In genomic region chr1:31154000-31154631, GRCh38 we compare ENCODE assay signal across 9 cellular contexts.
DNase-seq lines count a peak whose midpoint lies in the region; ATAC-seq, FAIRE-seq and TF ChIP-seq lines count a peak whose summit lies in the region.
"Had no signal": no experiment of that assay in that cellular context is flagged by ENCODE, and none has a peak within 500 bp of the region (broad histone marks: within the 10 kb centered on the region; RNA-seq: fewer than 3 reads in every experiment).

No MANE protein-coding gene starts in this region.

- H3K27ac Mint-ChIP-seq in central memory CD8-positive, alpha-beta T cell (ENCODE audit: low read depth) = no peak overlapping the region

- peaks cover 6% of the 10 kb centered on the region for H3K4me1 Mint-ChIP-seq in central memory CD8-positive, alpha-beta T cell

- H3K4me3 Mint-ChIP-seq in central memory CD8-positive, alpha-beta T cell = peak overlapping the region; percentile 81

- no peaks in the 10 kb centered on the region for H3K36me3 ChIP-seq in HUES64 (ENCODE audit: insufficient read depth, low read length)
- H3K36me3 ChIP-seq in mucosa of stomach (ENCODE audit: control insufficient read depth, insufficient read depth, low read length) = no peaks in the 10 kb centered on the region

- TF ChIP-seq EP300 in A549 (IDR thresholded peaks at IDR 0.05) = no peak

- peaks cover 4% of the 10 kb centered on the region for H3K36me3 Mint-ChIP-seq in central memory CD8-positive, alpha-beta T cell (ENCODE audit: insufficient read depth)

- H3K4me2 ChIP-seq in A549 = peak overlapping the region; percentile 87

- H3K9ac ChIP-seq in HUES64 (ENCODE audit: low read depth, low read length) (peak overlapping the region; percentile 97), mucosa of stomach (ENCODE audit: low read length) (peak overlapping the region; percentile 69)

- WGBS in A549 (ENCODE audit: missing lambda C conversion rate) = 85% methylated on average over 19 of the region's 19 CpGs
- WGBS in HUES64 = 80% methylated on average over 19 of the region's 19 CpGs

- H3K27me3 Mint-ChIP-seq in central memory CD8-positive, alpha-beta T cell = no peaks in the 10 kb centered on the region

- no peaks in the 10 kb centered on the region for H3K9me3 Mint-ChIP-seq in central memory CD8-positive, alpha-beta T cell

- CTCF ChIA-PET in A549 (lab: Yijun Ruan, JAX) = interaction anchor here (0.9 to 1.3 kb wide), 2 partner anchors 12 to 17 kb away, joined by 3 read pairs; no protein-coding TSS in a partner anchor

- H3K4me1 ChIP-seq in A549 = peaks cover 19% of the 10 kb centered on the region; the same call in 2 of the 3 replicates
- H3K4me1 ChIP-seq in HUES64 (ENCODE audit: insufficient read depth, low read length) = peaks cover 9% of the 10 kb centered on the region
- H3K4me1 ChIP-seq in mucosa of stomach (ENCODE audit: control insufficient read depth, insufficient read depth, low read length) = no peaks in the 10 kb centered on the region

- TF ChIP-seq RAD21 in A549 (conservative IDR thresholded peaks at IDR 0.05 in 1 of 2, IDR thresholded peaks at IDR 0.05 in 1 of 2) = no peak

- H3K4me3 ChIP-seq in A549 (peak overlapping the region; percentile 50), HUES64 (ENCODE audit: low read length) (peak overlapping the region; percentile 66), mucosa of stomach (ENCODE audit: low read length) (peak overlapping the region; percentile 46)

- no peak for FAIRE-seq in A549 (lab: Jason Lieb, UNC)

- no peak for ATAC-seq in A549
- ATAC-seq in central memory CD8-positive, alpha-beta T cell (replicated peaks; ENCODE audit: extremely low read depth, poor library complexity, severe bottlenecking) = no peak
- no peak for ATAC-seq in HG03196 (IDR thresholded peaks at IDR 0.05; ENCODE audit: unreplicated experiment)
- ATAC-seq in HG03159 (IDR thresholded peaks at IDR 0.05; ENCODE audit: unreplicated experiment) = no peak
- no peak for ATAC-seq in HG03432 (IDR thresholded peaks at IDR 0.05; ENCODE audit: unreplicated experiment)

- TF ChIP-seq POLR2A in A549 (IDR thresholded peaks at IDR 0.05; ENCODE audit: low read length) = no peak

- POLR2A ChIA-PET in A549 (lab: Yijun Ruan, JAX) = interaction anchor here (0.6 to 1.2 kb wide), 2 partner anchors 88 to 148 kb away, joined by 3 read pairs; partner anchors contain the start of gene PUM1

- DNase-seq in A549 (ENCODE audit: low read depth in 1 of 2, low spot score in 1 of 2) (no peak), MV-4-11 (lab: John Stamatoyannopoulos, UW) (no peak)
- no peak for DNase-seq in central memory CD8-positive, alpha-beta T cell (ENCODE audit: low spot score in 2 of 2)
- DNase-seq: NCI-H2081 treated with DMSO at 0.1 percent for 48 hours had no signal

- H3K27me3 ChIP-seq in HUES64 (ENCODE audit: insufficient read depth, low read length) (no peaks in the 10 kb centered on the region), mucosa of stomach (ENCODE audit: control insufficient read depth, insufficient read depth, low read length) (no peaks in the 10 kb centered on the region)

- H3K27ac ChIP-seq in A549 (peak overlapping the region; percentile 89 to 99), HUES64 (ENCODE audit: low read depth, low read length) (peak overlapping the region; percentile 98)

- H3K9me3 ChIP-seq in A549 = 0 out of 3 replicates have a peak, but pooled peaks cover 2% of the 10 kb centered on the region
- 0 out of 2 replicates have a peak, but pooled peaks cover 5% of the 10 kb centered on the region for H3K9me3 ChIP-seq in HUES64 (ENCODE audit: insufficient read depth, low read depth, low read length)
- no peaks in the 10 kb centered on the region for H3K9me3 ChIP-seq in mucosa of stomach (ENCODE audit: control insufficient read depth, low read length)

- TF ChIP-seq CTCF in A549 (IDR thresholded peaks at IDR 0.05) = no peak

TF ChIP-seq in A549, 52 proteins besides CTCF, POLR2A, EP300 and RAD21:
- TF ChIP-seq REST (IDR thresholded peaks at IDR 0.05) (no peak), NR3C1 (IDR thresholded peaks at IDR 0.05) (no peak), PHF8 (IDR thresholded peaks at IDR 0.05; ENCODE audit: borderline replicate concordance, low read depth) (no peak), HOXB5 (CRISPR knock-in tag; IDR thresholded peaks at IDR 0.05) (no peak), KDM5A (IDR thresholded peaks at IDR 0.05) (no peak), E2F6 (IDR thresholded peaks at IDR 0.05; ENCODE audit: borderline replicate concordance, low read depth) (no peak), FOSL2 (IDR thresholded peaks at IDR 0.05) (no peak), FOSL2 (CRISPR knock-in tag; IDR thresholded peaks at IDR 0.05) (no peak), ELK1 (IDR thresholded peaks at IDR 0.05; ENCODE audit: low read depth, low read length) (no peak)
